In the genomic region with DNA sequence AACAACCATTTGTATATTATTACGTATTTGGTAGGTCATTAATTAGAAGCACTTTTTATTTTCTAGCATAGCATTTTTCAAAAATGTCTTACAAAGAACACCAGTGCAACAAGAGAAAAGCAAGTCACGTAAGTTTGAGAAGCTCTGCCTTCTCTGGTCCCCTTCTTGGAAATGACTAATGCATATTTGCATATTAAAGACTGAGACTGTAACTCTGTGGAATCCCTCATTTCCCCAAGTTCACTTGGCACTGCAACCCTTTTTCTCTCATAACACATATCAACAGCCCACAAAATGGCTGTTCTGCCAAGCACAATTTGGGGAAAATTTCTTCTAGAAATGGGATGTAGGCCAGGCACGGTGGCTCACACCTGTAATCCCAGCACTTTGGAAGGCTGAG, we compare ENCODE assay signal across 17 cellular contexts.
DNase-seq lines count a peak whose midpoint lies in the region; ATAC-seq and TF ChIP-seq lines count a peak whose summit lies in the region.
"Had no signal": no experiment of that assay in that cellular context is flagged by ENCODE, and none has a peak within 500 bp of the region (broad histone marks: within the 10 kb centered on the region; RNA-seq: fewer than 3 reads in every experiment).

No MANE protein-coding gene starts in this region.

- H3K36me3 ChIP-seq in adrenal gland (replicated peaks in 1 of 2) = no peaks in the 10 kb centered on the region
- no peaks in the 10 kb centered on the region for H3K36me3 ChIP-seq in psoas muscle (ENCODE audit: insufficient read depth in 1 of 2, low read depth in 1 of 2)
- H3K36me3 ChIP-seq: HAP-1, ovary, tibial artery had no signal

- TF ChIP-seq CTCF in fibroblast of the aortic adventitia (IDR thresholded peaks at IDR 0.05; ENCODE audit: insufficient read depth, low read length) (no peak), adrenal gland (IDR thresholded peaks at IDR 0.05) (no peak), psoas muscle (IDR thresholded peaks at IDR 0.05) (no peak)

- H3K27ac ChIP-seq in adrenal gland = no peak overlapping the region
- H3K27ac ChIP-seq in psoas muscle = no peak overlapping the region
- H3K27ac ChIP-seq: ovary, tibial artery had no signal

- no peaks in the 10 kb centered on the region for H3K9me3 ChIP-seq in adrenal gland (replicated peaks in 1 of 3)
- no peaks in the 10 kb centered on the region for H3K9me3 ChIP-seq in psoas muscle
- H3K9me3 ChIP-seq: HAP-1, ovary, tibial artery had no signal

- 89 to 94% (median 91%) methylated on average over 3 of the region's 3 CpGs for WGBS in adrenal gland, 4 donors
- 84 to 87% (median 85%) methylated on average over 3 of the region's 3 CpGs for WGBS in psoas muscle, 3 donors

- TF ChIP-seq POLR2A in adrenal gland (IDR thresholded peaks at IDR 0.05) = no peak

- H3K4me3 ChIP-seq in fibroblast of the aortic adventitia (ENCODE audit: low read depth, low read length) (no peak overlapping the region), adrenal gland (no peak overlapping the region), psoas muscle (no peak overlapping the region)
- H3K4me3 ChIP-seq: HAP-1, ovary, tibial artery had no signal

- intact Hi-C loops in left cardiac atrium (cut with DNase I) = no loop called here
- intact Hi-C loops in adrenal gland (cut with DNase I) = no loop called here
- intact Hi-C loops in psoas muscle (cut with DNase I) = no loop called here

- DNase-seq in fibroblast of the aortic adventitia (ENCODE audit: low read depth) (peak; percentile 52), left cardiac atrium (no peak), adrenal gland (no peak), psoas muscle (no peak)
- DNase-seq: CD8-positive, alpha-beta memory T cell; dermis blood vessel endothelial cell; KG1; mesendoderm; NCI-H187 treated with DMSO at 0.1 percent for 48 hours; NCI-H748 treated with DMSO at 0.1 percent for 48 hours; ovary; stimulated activated CD4-positive, alpha-beta T cell treated with anti-CD3 and anti-CD28 coated beads, Interleukin-12 subunit alpha, Interleukin-12 subunit beta, amount 100 ng/mL, for 4 hours; tibial artery had no signal

- ATAC-seq in GM18858 (IDR thresholded peaks at IDR 0.05; ENCODE audit: unreplicated experiment) (peak; percentile 64), GM21529 (IDR thresholded peaks at IDR 0.05; ENCODE audit: unreplicated experiment) (peak; percentile 65), HG03565 (IDR thresholded peaks at IDR 0.05; ENCODE audit: unreplicated experiment) (peak; percentile 57), left cardiac atrium (no peak), psoas muscle (no peak)

- H3K4me1 ChIP-seq in adrenal gland (replicated peaks in 1 of 2) = no peaks in the 10 kb centered on the region
- no peaks in the 10 kb centered on the region for H3K4me1 ChIP-seq in psoas muscle
- H3K4me1 ChIP-seq: tibial artery had no signal

- H3K27me3 ChIP-seq in adrenal gland (no peaks in the 10 kb centered on the region), psoas muscle (ENCODE audit: insufficient read depth in 3 of 3, low read length in 2 of 3) (peaks cover 0 to 3% (median 0%) of the 10 kb centered on the region in 3 donors)
- H3K27me3 ChIP-seq: ovary, tibial artery had no signal

Comparison
In these comparisons a context has a peak if more than half of its experiments do, and no peak if none do; other contexts are left out.
1. ATAC-seq: peak in GM18858 (single experiment), GM21529 (single experiment) and HG03565 (single experiment); none in left cardiac atrium (0 of 2) and psoas muscle (0 of 4).